ENCODE assay signal across 1 cellular context in the genomic region with DNA sequence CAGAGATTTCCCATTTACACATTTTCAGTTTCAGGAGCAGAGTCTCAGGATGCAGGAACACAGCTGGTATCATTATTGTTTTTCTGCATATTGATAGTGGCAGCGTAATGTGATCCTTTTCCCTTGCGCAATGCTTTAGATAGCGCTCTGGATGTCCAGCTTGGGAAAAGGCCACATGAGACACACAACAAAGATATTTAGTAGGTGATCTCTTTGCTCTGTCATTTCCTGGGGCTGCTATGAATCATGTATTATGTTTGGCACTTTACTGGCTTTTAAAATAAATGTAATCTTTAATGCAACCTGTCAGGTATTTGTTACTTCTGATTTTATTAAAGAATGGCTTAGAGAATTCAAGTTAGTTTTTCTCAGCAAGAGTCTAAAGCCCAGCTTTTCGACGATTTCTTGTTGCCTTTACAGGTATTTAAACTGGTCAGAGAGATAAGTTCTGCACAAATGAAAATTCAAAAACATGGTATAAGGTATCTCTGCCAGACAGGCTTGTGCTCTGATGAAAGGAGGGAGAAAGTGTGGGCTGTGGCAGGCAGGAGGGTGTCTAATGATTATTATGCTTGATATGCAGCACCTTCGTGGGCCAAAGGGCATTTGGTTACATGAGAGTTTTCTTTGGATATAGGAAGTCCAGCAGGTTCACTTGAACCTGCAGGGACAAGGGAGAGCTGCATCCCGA.
TF ChIP-seq lines count a peak whose summit lies in the region.

No MANE protein-coding gene starts in this region.

TF ChIP-seq in HepG2, 621 proteins besides CTCF, POLR2A, EP300 and RAD21 (continues in another document):
- TF ChIP-seq ZNF207 (IDR thresholded peaks at IDR 0.05; ENCODE audit: borderline replicate concordance) (no peak), JUNB (CRISPR knock-in tag; IDR thresholded peaks at IDR 0.05; ENCODE audit: borderline replicate concordance) (no peak), ZNF264 (CRISPR knock-in tag; IDR thresholded peaks at IDR 0.05) (0 out of 2 replicates have a peak, but pooled peaks have one; percentile 16), ZNF558 (CRISPR knock-in tag; IDR thresholded peaks at IDR 0.05; ENCODE audit: borderline replicate concordance) (no peak), FOXA1 (IDR thresholded peaks at IDR 0.05) (no peak), FOXA1 (CRISPR knock-in tag; IDR thresholded peaks at IDR 0.05) (0 out of 2 replicates have a peak, but pooled peaks have one; percentile 38), JUND (CRISPR knock-in tag; IDR thresholded peaks at IDR 0.05) (no peak), ZNF367 (CRISPR knock-in tag; IDR thresholded peaks at IDR 0.05; ENCODE audit: borderline replicate concordance) (no peak), ZNF772 (CRISPR knock-in tag; IDR thresholded peaks at IDR 0.05) (peak; percentile 50; the same call in 1 of the 2 replicates), BRCA1 (CRISPR knock-in tag; IDR thresholded peaks at IDR 0.05) (no peak), ASH2L (IDR thresholded peaks at IDR 0.05; ENCODE audit: insufficient read length, low read depth, low read length) (peak; percentile 35), ZNF329 (CRISPR knock-in tag; IDR thresholded peaks at IDR 0.05; ENCODE audit: low read depth) (no peak), TAF1 (CRISPR knock-in tag; IDR thresholded peaks at IDR 0.05) (no peak), MED13 (CRISPR knock-in tag; IDR thresholded peaks at IDR 0.05) (no peak), ZBTB7A (CRISPR knock-in tag; IDR thresholded peaks at IDR 0.05) (no peak), ZNF460 (CRISPR knock-in tag; IDR thresholded peaks at IDR 0.05; ENCODE audit: borderline replicate concordance) (no peak), SRSF9 (IDR thresholded peaks at IDR 0.05; ENCODE audit: borderline replicate concordance, insufficient read depth, low read depth, low read length, poor library complexity, severe bottlenecking) (no peak), RXRB (CRISPR knock-in tag; IDR thresholded peaks at IDR 0.05; ENCODE audit: borderline replicate concordance) (no peak), POLR2G (IDR thresholded peaks at IDR 0.05; ENCODE audit: low read depth, low read length) (no peak), XBP1 (CRISPR knock-in tag; IDR thresholded peaks at IDR 0.05) (no peak), CAMTA2 (CRISPR knock-in tag; IDR thresholded peaks at IDR 0.05; ENCODE audit: borderline replicate concordance) (no peak), TARDBP (CRISPR knock-in tag; IDR thresholded peaks at IDR 0.05) (peak; percentile 22; the same call in 1 of the 2 replicates), ZNF556 (CRISPR knock-in tag; IDR thresholded peaks at IDR 0.05; ENCODE audit: borderline replicate concordance) (no peak)
- TF ChIP-seq, protein P1, sequence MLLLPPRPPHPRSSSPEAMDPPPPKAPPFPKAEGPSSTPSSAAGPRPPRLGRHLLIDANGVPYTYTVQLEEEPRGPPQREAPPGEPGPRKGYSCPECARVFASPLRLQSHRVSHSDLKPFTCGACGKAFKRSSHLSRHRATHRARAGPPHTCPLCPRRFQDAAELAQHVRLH (CRISPR knock-in tag; IDR thresholded peaks at IDR 0.05; ENCODE audit: borderline replicate concordance, low read depth): no peak
- TF ChIP-seq, protein P2, sequence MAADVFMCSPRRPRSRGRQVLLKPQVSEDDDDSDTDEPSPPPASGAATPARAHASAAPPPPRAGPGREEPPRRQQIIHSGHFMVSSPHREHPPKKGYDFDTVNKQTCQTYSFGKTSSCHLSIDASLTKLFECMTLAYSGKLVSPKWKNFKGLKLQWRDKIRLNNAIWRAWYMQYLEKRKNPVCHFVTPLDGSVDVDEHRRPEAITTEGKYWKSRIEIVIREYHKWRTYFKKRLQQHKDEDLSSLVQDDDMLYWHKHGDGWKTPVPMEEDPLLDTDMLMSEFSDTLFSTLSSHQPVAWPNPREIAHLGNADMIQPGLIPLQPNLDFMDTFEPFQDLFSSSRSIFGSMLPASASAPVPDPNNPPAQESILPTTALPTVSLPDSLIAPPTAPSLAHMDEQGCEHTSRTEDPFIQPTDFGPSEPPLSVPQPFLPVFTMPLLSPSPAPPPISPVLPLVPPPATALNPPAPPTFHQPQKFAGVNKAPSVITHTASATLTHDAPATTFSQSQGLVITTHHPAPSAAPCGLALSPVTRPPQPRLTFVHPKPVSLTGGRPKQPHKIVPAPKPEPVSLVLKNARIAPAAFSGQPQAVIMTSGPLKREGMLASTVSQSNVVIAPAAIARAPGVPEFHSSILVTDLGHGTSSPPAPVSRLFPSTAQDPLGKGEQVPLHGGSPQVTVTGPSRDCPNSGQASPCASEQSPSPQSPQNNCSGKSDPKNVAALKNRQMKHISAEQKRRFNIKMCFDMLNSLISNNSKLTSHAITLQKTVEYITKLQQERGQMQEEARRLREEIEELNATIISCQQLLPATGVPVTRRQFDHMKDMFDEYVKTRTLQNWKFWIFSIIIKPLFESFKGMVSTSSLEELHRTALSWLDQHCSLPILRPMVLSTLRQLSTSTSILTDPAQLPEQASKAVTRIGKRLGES (CRISPR knock-in tag; IDR thresholded peaks at IDR 0.05; ENCODE audit: borderline replicate concordance): no peak
- TF ChIP-seq, protein P3, sequence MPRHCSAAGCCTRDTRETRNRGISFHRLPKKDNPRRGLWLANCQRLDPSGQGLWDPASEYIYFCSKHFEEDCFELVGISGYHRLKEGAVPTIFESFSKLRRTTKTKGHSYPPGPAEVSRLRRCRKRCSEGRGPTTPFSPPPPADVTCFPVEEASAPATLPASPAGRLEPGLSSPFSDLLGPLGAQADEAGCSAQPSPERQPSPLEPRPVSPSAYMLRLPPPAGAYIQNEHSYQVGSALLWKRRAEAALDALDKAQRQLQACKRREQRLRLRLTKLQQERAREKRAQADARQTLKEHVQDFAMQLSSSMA (CRISPR knock-in tag; IDR thresholded peaks at IDR 0.05): no peak
- TF ChIP-seq, protein P4, sequence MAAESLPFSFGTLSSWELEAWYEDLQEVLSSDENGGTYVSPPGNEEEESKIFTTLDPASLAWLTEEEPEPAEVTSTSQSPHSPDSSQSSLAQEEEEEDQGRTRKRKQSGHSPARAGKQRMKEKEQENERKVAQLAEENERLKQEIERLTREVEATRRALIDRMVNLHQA (CRISPR knock-in tag; IDR thresholded peaks at IDR 0.05): no peak
- TF ChIP-seq, protein P5, sequence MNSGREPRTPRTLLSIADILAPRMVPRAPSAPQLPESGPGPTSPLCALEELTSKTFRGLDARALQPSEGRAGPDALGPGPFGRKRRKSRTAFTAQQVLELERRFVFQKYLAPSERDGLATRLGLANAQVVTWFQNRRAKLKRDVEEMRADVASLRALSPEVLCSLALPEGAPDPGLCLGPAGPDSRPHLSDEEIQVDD (CRISPR knock-in tag; IDR thresholded peaks at IDR 0.05; ENCODE audit: borderline replicate concordance): no peak
- TF ChIP-seq, protein P6, sequence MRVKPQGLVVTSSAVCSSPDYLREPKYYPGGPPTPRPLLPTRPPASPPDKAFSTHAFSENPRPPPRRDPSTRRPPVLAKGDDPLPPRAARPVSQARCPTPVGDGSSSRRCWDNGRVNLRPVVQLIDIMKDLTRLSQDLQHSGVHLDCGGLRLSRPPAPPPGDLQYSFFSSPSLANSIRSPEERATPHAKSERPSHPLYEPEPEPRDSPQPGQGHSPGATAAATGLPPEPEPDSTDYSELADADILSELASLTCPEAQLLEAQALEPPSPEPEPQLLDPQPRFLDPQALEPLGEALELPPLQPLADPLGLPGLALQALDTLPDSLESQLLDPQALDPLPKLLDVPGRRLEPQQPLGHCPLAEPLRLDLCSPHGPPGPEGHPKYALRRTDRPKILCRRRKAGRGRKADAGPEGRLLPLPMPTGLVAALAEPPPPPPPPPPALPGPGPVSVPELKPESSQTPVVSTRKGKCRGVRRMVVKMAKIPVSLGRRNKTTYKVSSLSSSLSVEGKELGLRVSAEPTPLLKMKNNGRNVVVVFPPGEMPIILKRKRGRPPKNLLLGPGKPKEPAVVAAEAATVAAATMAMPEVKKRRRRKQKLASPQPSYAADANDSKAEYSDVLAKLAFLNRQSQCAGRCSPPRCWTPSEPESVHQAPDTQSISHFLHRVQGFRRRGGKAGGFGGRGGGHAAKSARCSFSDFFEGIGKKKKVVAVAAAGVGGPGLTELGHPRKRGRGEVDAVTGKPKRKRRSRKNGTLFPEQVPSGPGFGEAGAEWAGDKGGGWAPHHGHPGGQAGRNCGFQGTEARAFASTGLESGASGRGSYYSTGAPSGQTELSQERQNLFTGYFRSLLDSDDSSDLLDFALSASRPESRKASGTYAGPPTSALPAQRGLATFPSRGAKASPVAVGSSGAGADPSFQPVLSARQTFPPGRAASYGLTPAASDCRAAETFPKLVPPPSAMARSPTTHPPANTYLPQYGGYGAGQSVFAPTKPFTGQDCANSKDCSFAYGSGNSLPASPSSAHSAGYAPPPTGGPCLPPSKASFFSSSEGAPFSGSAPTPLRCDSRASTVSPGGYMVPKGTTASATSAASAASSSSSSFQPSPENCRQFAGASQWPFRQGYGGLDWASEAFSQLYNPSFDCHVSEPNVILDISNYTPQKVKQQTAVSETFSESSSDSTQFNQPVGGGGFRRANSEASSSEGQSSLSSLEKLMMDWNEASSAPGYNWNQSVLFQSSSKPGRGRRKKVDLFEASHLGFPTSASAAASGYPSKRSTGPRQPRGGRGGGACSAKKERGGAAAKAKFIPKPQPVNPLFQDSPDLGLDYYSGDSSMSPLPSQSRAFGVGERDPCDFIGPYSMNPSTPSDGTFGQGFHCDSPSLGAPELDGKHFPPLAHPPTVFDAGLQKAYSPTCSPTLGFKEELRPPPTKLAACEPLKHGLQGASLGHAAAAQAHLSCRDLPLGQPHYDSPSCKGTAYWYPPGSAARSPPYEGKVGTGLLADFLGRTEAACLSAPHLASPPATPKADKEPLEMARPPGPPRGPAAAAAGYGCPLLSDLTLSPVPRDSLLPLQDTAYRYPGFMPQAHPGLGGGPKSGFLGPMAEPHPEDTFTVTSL (CRISPR knock-in tag; IDR thresholded peaks at IDR 0.05; ENCODE audit: borderline replicate concordance): peak; percentile 73; the same call in 1 of the 2 replicates
- TF ChIP-seq, protein P7, sequence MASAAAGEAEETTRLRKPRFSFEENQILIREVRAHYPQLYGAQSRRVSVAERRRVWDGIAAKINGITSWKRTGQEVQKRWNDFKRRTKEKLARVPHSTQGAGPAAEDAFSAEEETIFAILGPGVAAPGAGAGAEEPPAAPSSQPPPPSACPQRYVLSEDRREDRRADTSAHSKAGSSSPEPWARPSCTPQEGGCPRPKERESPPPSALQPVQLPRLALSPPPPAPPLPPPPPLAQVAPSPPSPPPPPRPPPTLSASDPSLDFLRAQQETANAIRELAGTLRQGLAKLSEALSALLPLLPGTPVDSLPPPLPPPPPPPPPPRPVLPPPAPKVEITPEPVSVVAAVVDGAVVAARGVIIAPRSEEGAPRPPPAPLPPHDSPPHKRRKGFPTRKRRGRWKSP (CRISPR knock-in tag; IDR thresholded peaks at IDR 0.05): no peak
- TF ChIP-seq, protein P8, sequence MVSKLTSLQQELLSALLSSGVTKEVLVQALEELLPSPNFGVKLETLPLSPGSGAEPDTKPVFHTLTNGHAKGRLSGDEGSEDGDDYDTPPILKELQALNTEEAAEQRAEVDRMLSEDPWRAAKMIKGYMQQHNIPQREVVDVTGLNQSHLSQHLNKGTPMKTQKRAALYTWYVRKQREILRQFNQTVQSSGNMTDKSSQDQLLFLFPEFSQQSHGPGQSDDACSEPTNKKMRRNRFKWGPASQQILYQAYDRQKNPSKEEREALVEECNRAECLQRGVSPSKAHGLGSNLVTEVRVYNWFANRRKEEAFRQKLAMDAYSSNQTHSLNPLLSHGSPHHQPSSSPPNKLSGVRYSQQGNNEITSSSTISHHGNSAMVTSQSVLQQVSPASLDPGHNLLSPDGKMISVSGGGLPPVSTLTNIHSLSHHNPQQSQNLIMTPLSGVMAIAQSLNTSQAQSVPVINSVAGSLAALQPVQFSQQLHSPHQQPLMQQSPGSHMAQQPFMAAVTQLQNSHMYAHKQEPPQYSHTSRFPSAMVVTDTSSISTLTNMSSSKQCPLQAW (CRISPR knock-in tag; IDR thresholded peaks at IDR 0.05): no peak
- TF ChIP-seq, protein P9, sequence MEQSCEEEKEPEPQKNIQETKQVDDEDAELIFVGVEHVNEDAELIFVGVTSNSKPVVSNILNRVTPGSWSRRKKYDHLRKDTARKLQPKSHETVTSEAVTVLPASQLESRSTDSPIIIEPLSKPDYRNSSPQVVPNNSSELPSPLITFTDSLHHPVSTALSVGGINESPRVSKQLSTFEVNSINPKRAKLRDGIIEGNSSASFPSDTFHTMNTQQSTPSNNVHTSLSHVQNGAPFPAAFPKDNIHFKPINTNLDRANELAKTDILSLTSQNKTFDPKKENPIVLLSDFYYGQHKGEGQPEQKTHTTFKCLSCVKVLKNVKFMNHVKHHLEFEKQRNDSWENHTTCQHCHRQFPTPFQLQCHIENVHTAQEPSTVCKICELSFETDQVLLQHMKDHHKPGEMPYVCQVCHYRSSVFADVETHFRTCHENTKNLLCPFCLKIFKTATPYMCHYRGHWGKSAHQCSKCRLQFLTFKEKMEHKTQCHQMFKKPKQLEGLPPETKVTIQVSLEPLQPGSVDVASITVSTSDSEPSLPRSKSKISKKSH (CRISPR knock-in tag; IDR thresholded peaks at IDR 0.05; ENCODE audit: borderline replicate concordance): no peak
- TF ChIP-seq, protein P10, sequence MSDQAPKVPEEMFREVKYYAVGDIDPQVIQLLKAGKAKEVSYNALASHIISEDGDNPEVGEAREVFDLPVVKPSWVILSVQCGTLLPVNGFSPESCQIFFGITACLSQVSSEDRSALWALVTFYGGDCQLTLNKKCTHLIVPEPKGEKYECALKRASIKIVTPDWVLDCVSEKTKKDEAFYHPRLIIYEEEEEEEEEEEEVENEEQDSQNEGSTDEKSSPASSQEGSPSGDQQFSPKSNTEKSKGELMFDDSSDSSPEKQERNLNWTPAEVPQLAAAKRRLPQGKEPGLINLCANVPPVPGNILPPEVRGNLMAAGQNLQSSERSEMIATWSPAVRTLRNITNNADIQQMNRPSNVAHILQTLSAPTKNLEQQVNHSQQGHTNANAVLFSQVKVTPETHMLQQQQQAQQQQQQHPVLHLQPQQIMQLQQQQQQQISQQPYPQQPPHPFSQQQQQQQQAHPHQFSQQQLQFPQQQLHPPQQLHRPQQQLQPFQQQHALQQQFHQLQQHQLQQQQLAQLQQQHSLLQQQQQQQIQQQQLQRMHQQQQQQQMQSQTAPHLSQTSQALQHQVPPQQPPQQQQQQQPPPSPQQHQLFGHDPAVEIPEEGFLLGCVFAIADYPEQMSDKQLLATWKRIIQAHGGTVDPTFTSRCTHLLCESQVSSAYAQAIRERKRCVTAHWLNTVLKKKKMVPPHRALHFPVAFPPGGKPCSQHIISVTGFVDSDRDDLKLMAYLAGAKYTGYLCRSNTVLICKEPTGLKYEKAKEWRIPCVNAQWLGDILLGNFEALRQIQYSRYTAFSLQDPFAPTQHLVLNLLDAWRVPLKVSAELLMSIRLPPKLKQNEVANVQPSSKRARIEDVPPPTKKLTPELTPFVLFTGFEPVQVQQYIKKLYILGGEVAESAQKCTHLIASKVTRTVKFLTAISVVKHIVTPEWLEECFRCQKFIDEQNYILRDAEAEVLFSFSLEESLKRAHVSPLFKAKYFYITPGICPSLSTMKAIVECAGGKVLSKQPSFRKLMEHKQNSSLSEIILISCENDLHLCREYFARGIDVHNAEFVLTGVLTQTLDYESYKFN (CRISPR knock-in tag; conservative IDR thresholded peaks at IDR 0.05): peak; percentile 73
